Comparison of ENCODE assay signal across 36 cellular contexts in genomic region chr16:67305216-67306071, GRCh38. TPM values are rescaled to one million over a fixed set of nuclear protein-coding genes. Genes with fewer than 3 reads are reported as not detected.
DNase-seq lines count a peak whose midpoint lies in the region; ATAC-seq, FAIRE-seq and TF ChIP-seq lines count a peak whose summit lies in the region.
"Had no signal": no experiment of that assay in that cellular context is flagged by ENCODE, and none has a peak within 500 bp of the region (broad histone marks: within the 10 kb centered on the region; RNA-seq: fewer than 3 reads in every experiment).

No MANE protein-coding gene starts in this region.

- H3K4me1 Mint-ChIP-seq in immature natural killer cell = no peaks in the 10 kb centered on the region

- peaks cover 0 to 1% (median 0%) of the 10 kb centered on the region in 6 donors for H3K9me3 Mint-ChIP-seq in immature natural killer cell
- H3K9me3 Mint-ChIP-seq: activated naive CD8-positive, alpha-beta T cell treated with anti-CD3 and anti-CD28 coated beads for 36 hours; effector memory CD8-positive, alpha-beta T cell; nephron had no signal

- H3K4me2 ChIP-seq in IMR-90 (ENCODE audit: low read depth, low read length) = no peak overlapping the region
- H3K4me2 ChIP-seq: A549, smooth muscle cell had no signal

- no peaks in the 10 kb centered on the region for H4K20me1 ChIP-seq in IMR-90 (ENCODE audit: insufficient read depth, low read length)

- no peak overlapping the region for H3K9ac ChIP-seq in IMR-90 (ENCODE audit: low read depth, low read length)

- intact Hi-C loops in IMR-90 (cut with micrococcal nuclease) = no loop called here
- intact Hi-C loops in pancreas (cut with DNase I) = no loop called here

- H3K4me1 ChIP-seq in IMR-90 (ENCODE audit: control insufficient read depth, insufficient read depth, low read length) (peaks cover 4% of the 10 kb centered on the region), pancreas (no peaks in the 10 kb centered on the region)
- H3K4me1 ChIP-seq: A549, gastrocnemius medialis, HAP-1, parathyroid adenoma had no signal

- no peak overlapping the region for H2AK9ac ChIP-seq in IMR-90 (replicated peaks; ENCODE audit: low read depth, low read length, poor library complexity)

- H3K27me3 ChIP-seq in IMR-90 (ENCODE audit: control insufficient read depth, insufficient read depth, low read length) (no peaks in the 10 kb centered on the region), pancreas (no peaks in the 10 kb centered on the region)
- H3K27me3 ChIP-seq: gastrocnemius medialis, right atrium auricular region, tibial artery had no signal

- H3K4me3 ChIP-seq in IMR-90 (ENCODE audit: insufficient read depth, low read depth, low read length) = no peak overlapping the region
- H3K4me3 ChIP-seq in fibroblast of mammary gland (ENCODE audit: control insufficient read depth, low read depth, low read length) = no peak overlapping the region
- no peak overlapping the region for H3K4me3 ChIP-seq in pancreas
- H3K4me3 ChIP-seq: A549, gastrocnemius medialis, HAP-1, right atrium auricular region, SK-N-MC, smooth muscle cell, tibial artery had no signal

- 0 out of 2 replicates have a peak overlapping the region, but pooled peaks have one; percentile 9 for H2BK120ac ChIP-seq in IMR-90 (ENCODE audit: low read depth, low read length)

- no peak overlapping the region for H2BK5ac ChIP-seq in IMR-90 (ENCODE audit: low read depth, low read length, poor library complexity, severe bottlenecking)

- peaks cover 1 to 5% (median 4%) of the 10 kb centered on the region in 3 donors for H3K27me3 Mint-ChIP-seq in immature natural killer cell (ENCODE audit: low read depth in 3 of 3)

- no TSS peak for BruUV-seq in IMR-90 (replicated peaks; lab: Mats Ljungman, UMichigan)

- H3K27ac Mint-ChIP-seq in immature natural killer cell = no peak overlapping the region
- H3K27ac Mint-ChIP-seq: activated CD8-positive, alpha-beta T cell treated with anti-CD3 and anti-CD28 coated beads, Interleukin-2, amount 10 ng/mL, durations not matched to agents 7 days and 5 days; activated naive CD8-positive, alpha-beta T cell treated with anti-CD3 and anti-CD28 coated beads for 36 hours; effector memory CD8-positive, alpha-beta T cell; nephron had no signal

- H2BK15ac ChIP-seq in IMR-90 (ENCODE audit: low read depth, low read length) = no peak overlapping the region

- no peak overlapping the region for H2BK20ac ChIP-seq in IMR-90 (ENCODE audit: low read depth, low read length)

- no peak overlapping the region for H3K4ac ChIP-seq in IMR-90 (ENCODE audit: low read depth, low read length)

- CTCF ChIA-PET in IMR-90 (lab: Yijun Ruan, JAX) = no interaction called here

- no peaks in the 10 kb centered on the region for H3K36me3 ChIP-seq in IMR-90 (ENCODE audit: control insufficient read depth, insufficient read depth, low read length)
- H3K36me3 ChIP-seq in pancreas = no peaks in the 10 kb centered on the region
- H3K36me3 ChIP-seq: gastrocnemius medialis, HAP-1, right atrium auricular region, tibial artery had no signal

- FAIRE-seq in pancreas (lab: Jason Lieb, UNC) = no peak
- FAIRE-seq: A549, astrocyte had no signal

- no peak for ATAC-seq in IMR-90 (ENCODE audit: low read depth)
- ATAC-seq in pancreas = no peak
- ATAC-seq in HG02759 (IDR thresholded peaks at IDR 0.05; ENCODE audit: unreplicated experiment) = no peak
- ATAC-seq: A549; activated CD8-positive, alpha-beta T cell treated with anti-CD3 and anti-CD28 coated beads, Interleukin-2, amount 10 ng/mL, durations not matched to agents 7 days and 5 days; effector memory CD8-positive, alpha-beta T cell; esophagus mucosa; gastrocnemius medialis; left cardiac atrium had no signal

- H4K5ac ChIP-seq in IMR-90 (ENCODE audit: low read depth, low read length) = no peak overlapping the region

- WGBS in IMR-90 (ENCODE audit: extremely low coverage in 2 of 2, insufficient read length in 1 of 2), 2 experiments = 91% methylated on average over 4 of the region's 13 CpGs; no CpG with 5 or more reads in 1 of the 2 experiments
- 82 to 92% methylated on average over 13 of the region's 13 CpGs for WGBS in pancreas, 2 donors

- no peak overlapping the region for H3K4me3 Mint-ChIP-seq in immature natural killer cell
- H3K4me3 Mint-ChIP-seq: activated CD8-positive, alpha-beta T cell treated with anti-CD3 and anti-CD28 coated beads, Interleukin-2, amount 10 ng/mL, durations not matched to agents 7 days and 5 days; activated naive CD8-positive, alpha-beta T cell treated with anti-CD3 and anti-CD28 coated beads for 36 hours; effector memory CD8-positive, alpha-beta T cell; nephron had no signal

- POLR2A ChIA-PET in IMR-90 (lab: Charles Lee; ENCODE audit: unreplicated experiment) = no interaction called here

- H3K9me1 ChIP-seq in IMR-90 (ENCODE audit: insufficient read depth, low read length) = peaks cover under 1% of the 10 kb centered on the region

- H3K9me3 ChIP-seq in IMR-90 (ENCODE audit: control insufficient read depth, insufficient read depth, low read length) = no peaks in the 10 kb centered on the region
- H3K9me3 ChIP-seq in pancreas = no peaks in the 10 kb centered on the region
- H3K9me3 ChIP-seq: A549, gastrocnemius medialis, HAP-1, right atrium auricular region, tibial artery had no signal

- no peak for TF ChIP-seq RAD21 in IMR-90 (IDR thresholded peaks at IDR 0.05; ENCODE audit: low read length)

- TF ChIP-seq CTCF in IMR-90 (conservative IDR thresholded peaks at IDR 0.05; ENCODE audit: low read depth, low read length) (no peak), fibroblast of mammary gland (conservative IDR thresholded peaks at IDR 0.05; ENCODE audit: control insufficient read depth, insufficient read depth, low read depth, low read length) (no peak), pancreas (IDR thresholded peaks at IDR 0.05) (no peak)

- in situ Hi-C loops in IMR-90 (cut with MboI; ENCODE audit: low sequenced_read_pairs) = no loop called here

- H4K91ac ChIP-seq in IMR-90 (ENCODE audit: insufficient read depth, low read depth, low read length) = no peak overlapping the region

- H2AK5ac ChIP-seq in IMR-90 (ENCODE audit: low read depth, low read length) = peak overlapping the region; percentile 62

- no peaks in the 10 kb centered on the region for H3K79me1 ChIP-seq in IMR-90 (ENCODE audit: low read depth in 1 of 2, low read length in 2 of 2)

- no peak overlapping the region for H3K14ac ChIP-seq in IMR-90 (replicated peaks; ENCODE audit: low read depth, low read length)

- no peak overlapping the region for H3K23ac ChIP-seq in IMR-90 (ENCODE audit: low read depth, low read length)

- H3K27ac ChIP-seq in IMR-90 (ENCODE audit: insufficient read depth, low read length) = no peak overlapping the region
- no peak overlapping the region for H3K27ac ChIP-seq in pancreas
- H3K27ac ChIP-seq: A549, gastrocnemius medialis, parathyroid adenoma, right atrium auricular region, SK-N-MC, tibial artery had no signal

- H3K36me3 Mint-ChIP-seq in immature natural killer cell = no peaks in the 10 kb centered on the region
- H3K36me3 Mint-ChIP-seq: activated naive CD8-positive, alpha-beta T cell treated with anti-CD3 and anti-CD28 coated beads for 36 hours had no signal

- no peak overlapping the region for H3K56ac ChIP-seq in IMR-90 (ENCODE audit: extremely low read depth, insufficient read depth, low read length)

- no peak overlapping the region for H4K8ac ChIP-seq in IMR-90 (ENCODE audit: low read depth in 2 of 2, low read length in 2 of 2)

- TF ChIP-seq POLR2A in IMR-90 (IDR thresholded peaks at IDR 0.05; ENCODE audit: low read depth, low read length) = no peak

- no peak overlapping the region for H2AFZ ChIP-seq in IMR-90 (replicated peaks; ENCODE audit: low read length, poor library complexity)
- H2AFZ ChIP-seq: parathyroid adenoma had no signal

- DNase-seq in D341Med (ENCODE audit: low spot score) = peak; percentile 15
- DNase-seq in IMR-90 = no peak
- DNase-seq in fibroblast of mammary gland (ENCODE audit: low read depth) = peak; percentile 46
- no peak for DNase-seq in immature natural killer cell
- DNase-seq in pancreas = no peak
- DNase-seq: activated CD8-positive, alpha-beta T cell treated with anti-CD3 and anti-CD28 coated beads, Interleukin-2, amount 10 ng/mL, durations not matched to agents 7 days and 5 days; activated naive CD8-positive, alpha-beta T cell treated with anti-CD3 and anti-CD28 coated beads for 36 hours; AML-193; cortex of kidney; DMS53; effector memory CD8-positive, alpha-beta T cell; gastrocnemius medialis; GDM1; KBM-7; left cardiac atrium; MM.1S; NCI-H1417; NCI-H2081; NCI-H226; NCI-H748 treated with DMSO at 0.1 percent for 48 hours; stimulated activated CD4-positive, alpha-beta T cell treated with anti-CD3 and anti-CD28 coated beads, Interleukin-1b, Interleukin-23, amount 100 ng/mL, for 48 hours; stimulated activated CD8-positive, alpha-beta memory T cell treated with anti-CD3 and anti-CD28 coated beads, Interleukin-4, amount 100 ng/mL, for 48 hours; T-helper 2 cell had no signal

- H3K18ac ChIP-seq in IMR-90 (ENCODE audit: low read depth, low read length) = no peak overlapping the region

- dilution Hi-C loops in IMR-90 (cut with HindIII; ENCODE audit: low sequenced_read_pairs, unreplicated experiment) = no loop called here

RNA-seq across cellular contexts. Expression of gene KCTD19, which starts 21.1 kb away (rescaled TPM):
- total RNA-seq in IMR-90 (2012; rRNA removed) = under 0.01 TPM in 1 of 2 replicates, not detected in the other
- 0.07 and 0.36 TPM in 2 replicates for polyA plus RNA-seq in IMR-90 (2012; rRNA removed)
- 0.14 TPM in 1 of 2 replicates, not detected in the other for polyA plus RNA-seq in IMR-90 (2012; cell fraction: cytosol; rRNA removed)
- polyA plus RNA-seq in IMR-90 (2012; cell fraction: nucleus; rRNA removed; ENCODE audit: low replicate concordance) = 0.59 and 1.5 TPM in 2 replicates
- polyA plus RNA-seq in immature natural killer cell = not detected
- total RNA-seq in pancreas = under 1 TPM in 4 of 6 donors, not detected in 2; 0.09 to 0.56 (median 0.36) TPM
- under 1 TPM; 0.42 to 0.70 TPM for polyA plus RNA-seq in pancreas
- total RNA-seq: astrocyte, cardiac septum, esophagus mucosa, gastrocnemius medialis, lung microvascular endothelial cell had no signal

RNA-seq across cellular contexts. Expression of gene LRRC36, which starts 21.2 kb away (rescaled TPM):
- 0.18 TPM in 1 of 2 replicates, not detected in the other for total RNA-seq in IMR-90 (2012; rRNA removed)
- 0.20 and 0.29 TPM in 2 replicates for polyA plus RNA-seq in IMR-90 (2012; rRNA removed)
- polyA plus RNA-seq in IMR-90 (2012; cell fraction: cytosol; rRNA removed) = 0.04 and 0.08 TPM in 2 replicates
- polyA plus RNA-seq in IMR-90 (2012; cell fraction: nucleus; rRNA removed; ENCODE audit: low replicate concordance) = 0.46 and 2.3 TPM in 2 replicates
- polyA plus RNA-seq in immature natural killer cell = not detected
- total RNA-seq in pancreas = 1 to 10 TPM; 1.3 to 2.7 (median 2.1) TPM
- 10 to 100 TPM in 1 of 2 donors, 1 to 10 TPM in 1; 4.2 to 16.4 TPM for polyA plus RNA-seq in pancreas
- total RNA-seq: activated CD8-positive, alpha-beta T cell treated with anti-CD3 and anti-CD28 coated beads, Interleukin-2, amount 10 ng/mL, durations not matched to agents 7 days and 5 days; astrocyte; cardiac septum; esophagus mucosa; gastrocnemius medialis; left cardiac atrium; lung microvascular endothelial cell; smooth muscle cell had no signal

RNA-seq across cellular contexts. Expression of gene PLEKHG4, which starts 26.1 kb away (rescaled TPM):
- total RNA-seq in IMR-90 (2012; rRNA removed) (8.3 and 14.0 TPM in 2 replicates), pancreas (1 to 10 TPM; 3.5 to 8.1 (median 5.2) TPM)
- polyA plus RNA-seq in IMR-90 (2012; rRNA removed) (50.7 and 56.8 TPM in 2 replicates), immature natural killer cell (1 to 10 TPM; 3.7 to 8.1 (median 5.3) TPM), pancreas (10 to 100 TPM; 17.2 to 28.5 TPM)
- polyA plus RNA-seq in IMR-90 (2012; cell fraction: cytosol; rRNA removed) = 15.6 and 26.1 TPM in 2 replicates
- polyA plus RNA-seq in IMR-90 (2012; cell fraction: nucleus; rRNA removed; ENCODE audit: low replicate concordance) = 214 and 556 TPM in 2 replicates

RNA-seq across cellular contexts. Expression of gene SLC9A5, which starts 56.7 kb away (rescaled TPM):
- total RNA-seq in IMR-90 (2012; rRNA removed) (1.8 and 2.5 TPM in 2 replicates), pancreas (under 1 TPM; 0.22 to 0.69 (median 0.48) TPM)
- polyA plus RNA-seq in IMR-90 (2012; rRNA removed) (5.4 and 5.7 TPM in 2 replicates), immature natural killer cell (under 1 TPM in 1 of 3 donors, not detected in 2; 0.46 TPM), pancreas (1 to 10 TPM; 1.3 to 1.5 TPM)
- polyA plus RNA-seq in IMR-90 (2012; cell fraction: cytosol; rRNA removed) = 2.5 and 4.1 TPM in 2 replicates
- polyA plus RNA-seq in IMR-90 (2012; cell fraction: nucleus; rRNA removed; ENCODE audit: low replicate concordance) = 56.1 and 64.8 TPM in 2 replicates

RNA-seq across cellular contexts. Expression of gene FHOD1, which starts 58.2 kb away (rescaled TPM):
- total RNA-seq in IMR-90 (2012; rRNA removed) (13.1 and 13.8 TPM in 2 replicates), pancreas (10 to 100 TPM in 2 of 6 donors, 1 to 10 TPM in 4; 7.8 to 20.8 (median 8.8) TPM)
- polyA plus RNA-seq in IMR-90 (2012; rRNA removed) (64.0 and 71.4 TPM in 2 replicates), immature natural killer cell (1 to 10 TPM; 3.5 to 8.2 (median 4.8) TPM), pancreas (10 to 100 TPM; 34.0 to 41.2 TPM)
- polyA plus RNA-seq in IMR-90 (2012; cell fraction: cytosol; rRNA removed) = 41.0 and 42.3 TPM in 2 replicates
- 260 and 582 TPM in 2 replicates for polyA plus RNA-seq in IMR-90 (2012; cell fraction: nucleus; rRNA removed; ENCODE audit: low replicate concordance)

Comparison
In these comparisons a context has a peak if more than half of its experiments do, and no peak if none do; other contexts are left out.
1. DNase-seq: peak in D341Med (single experiment) and fibroblast of mammary gland (single experiment); none in IMR-90 (single experiment), immature natural killer cell (0 of 3) and pancreas (0 of 6).